In the genomic region with DNA sequence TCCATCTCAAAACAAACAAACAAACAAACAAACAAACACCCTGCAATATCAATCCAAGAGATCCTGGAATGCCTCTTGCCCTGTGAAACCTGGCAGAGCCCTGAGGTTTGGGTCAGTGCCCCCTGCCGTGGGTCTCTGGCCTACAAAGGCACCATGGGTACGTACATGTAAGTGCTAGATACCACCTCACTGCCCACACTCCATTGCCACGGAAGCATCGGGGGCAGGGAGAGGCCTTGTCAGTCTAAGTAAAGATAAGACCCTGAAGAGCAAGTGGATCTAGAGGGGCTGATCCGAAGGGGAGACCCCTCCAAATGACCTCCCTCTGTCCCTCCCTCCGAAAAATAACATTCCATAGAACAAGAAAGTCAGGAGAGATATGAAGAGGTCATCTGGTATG, we compare ENCODE assay signal across 1 cellular context.
TF ChIP-seq lines count a peak whose summit lies in the region.

No MANE protein-coding gene starts in this region.

TF ChIP-seq in K562, 482 proteins besides CTCF, POLR2A, EP300 and RAD21:
- TF ChIP-seq, protein P1, sequence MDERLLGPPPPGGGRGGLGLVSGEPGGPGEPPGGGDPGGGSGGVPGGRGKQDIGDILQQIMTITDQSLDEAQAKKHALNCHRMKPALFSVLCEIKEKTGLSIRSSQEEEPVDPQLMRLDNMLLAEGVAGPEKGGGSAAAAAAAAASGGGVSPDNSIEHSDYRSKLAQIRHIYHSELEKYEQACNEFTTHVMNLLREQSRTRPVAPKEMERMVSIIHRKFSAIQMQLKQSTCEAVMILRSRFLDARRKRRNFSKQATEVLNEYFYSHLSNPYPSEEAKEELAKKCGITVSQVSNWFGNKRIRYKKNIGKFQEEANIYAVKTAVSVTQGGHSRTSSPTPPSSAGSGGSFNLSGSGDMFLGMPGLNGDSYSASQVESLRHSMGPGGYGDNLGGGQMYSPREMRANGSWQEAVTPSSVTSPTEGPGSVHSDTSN (CRISPR knock-in tag; IDR thresholded peaks at IDR 0.05; ENCODE audit: low read depth): no peak
- TF ChIP-seq, protein P1 (tag; conservative IDR thresholded peaks at IDR 0.05; ENCODE audit: low read depth): no peak
- TF ChIP-seq, protein P2, sequence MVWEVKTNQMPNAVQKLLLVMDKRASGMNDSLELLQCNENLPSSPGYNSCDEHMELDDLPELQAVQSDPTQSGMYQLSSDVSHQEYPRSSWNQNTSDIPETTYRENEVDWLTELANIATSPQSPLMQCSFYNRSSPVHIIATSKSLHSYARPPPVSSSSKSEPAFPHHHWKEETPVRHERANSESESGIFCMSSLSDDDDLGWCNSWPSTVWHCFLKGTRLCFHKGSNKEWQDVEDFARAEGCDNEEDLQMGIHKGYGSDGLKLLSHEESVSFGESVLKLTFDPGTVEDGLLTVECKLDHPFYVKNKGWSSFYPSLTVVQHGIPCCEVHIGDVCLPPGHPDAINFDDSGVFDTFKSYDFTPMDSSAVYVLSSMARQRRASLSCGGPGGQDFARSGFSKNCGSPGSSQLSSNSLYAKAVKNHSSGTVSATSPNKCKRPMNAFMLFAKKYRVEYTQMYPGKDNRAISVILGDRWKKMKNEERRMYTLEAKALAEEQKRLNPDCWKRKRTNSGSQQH (CRISPR knock-in tag; IDR thresholded peaks at IDR 0.05): no peak
- TF ChIP-seq, protein P3, sequence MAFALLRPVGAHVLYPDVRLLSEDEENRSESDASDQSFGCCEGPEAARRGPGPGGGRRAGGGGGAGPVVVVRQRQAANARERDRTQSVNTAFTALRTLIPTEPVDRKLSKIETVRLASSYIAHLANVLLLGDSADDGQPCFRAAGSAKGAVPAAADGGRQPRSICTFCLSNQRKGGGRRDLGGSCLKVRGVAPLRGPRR (CRISPR knock-in tag; IDR thresholded peaks at IDR 0.05): no peak
- TF ChIP-seq MEIS2 (IDR thresholded peaks at IDR 0.05; ENCODE audit: partially characterized antibody) (no peak), FOXM1 (IDR thresholded peaks at IDR 0.05; ENCODE audit: low read depth) (no peak), FOXM1 (CRISPR knock-in tag; IDR thresholded peaks at IDR 0.05; ENCODE audit: low read depth) (no peak), HSF4 (CRISPR knock-in tag; IDR thresholded peaks at IDR 0.05; ENCODE audit: borderline replicate concordance) (no peak), ZNF668 (CRISPR knock-in tag; IDR thresholded peaks at IDR 0.05) (no peak), POLR2G (IDR thresholded peaks at IDR 0.05; ENCODE audit: low read depth, low read length) (no peak), CHCHD3 (CRISPR knock-in tag; IDR thresholded peaks at IDR 0.05) (no peak), PRPF4 (IDR thresholded peaks at IDR 0.05; ENCODE audit: insufficient read depth, low read depth, low read length, poor library complexity, severe bottlenecking) (no peak), POLR3G (IDR thresholded peaks at IDR 0.05; ENCODE audit: extremely low read depth, insufficient read length, insufficient replicate concordance) (no peak)
- TF ChIP-seq, protein P4, sequence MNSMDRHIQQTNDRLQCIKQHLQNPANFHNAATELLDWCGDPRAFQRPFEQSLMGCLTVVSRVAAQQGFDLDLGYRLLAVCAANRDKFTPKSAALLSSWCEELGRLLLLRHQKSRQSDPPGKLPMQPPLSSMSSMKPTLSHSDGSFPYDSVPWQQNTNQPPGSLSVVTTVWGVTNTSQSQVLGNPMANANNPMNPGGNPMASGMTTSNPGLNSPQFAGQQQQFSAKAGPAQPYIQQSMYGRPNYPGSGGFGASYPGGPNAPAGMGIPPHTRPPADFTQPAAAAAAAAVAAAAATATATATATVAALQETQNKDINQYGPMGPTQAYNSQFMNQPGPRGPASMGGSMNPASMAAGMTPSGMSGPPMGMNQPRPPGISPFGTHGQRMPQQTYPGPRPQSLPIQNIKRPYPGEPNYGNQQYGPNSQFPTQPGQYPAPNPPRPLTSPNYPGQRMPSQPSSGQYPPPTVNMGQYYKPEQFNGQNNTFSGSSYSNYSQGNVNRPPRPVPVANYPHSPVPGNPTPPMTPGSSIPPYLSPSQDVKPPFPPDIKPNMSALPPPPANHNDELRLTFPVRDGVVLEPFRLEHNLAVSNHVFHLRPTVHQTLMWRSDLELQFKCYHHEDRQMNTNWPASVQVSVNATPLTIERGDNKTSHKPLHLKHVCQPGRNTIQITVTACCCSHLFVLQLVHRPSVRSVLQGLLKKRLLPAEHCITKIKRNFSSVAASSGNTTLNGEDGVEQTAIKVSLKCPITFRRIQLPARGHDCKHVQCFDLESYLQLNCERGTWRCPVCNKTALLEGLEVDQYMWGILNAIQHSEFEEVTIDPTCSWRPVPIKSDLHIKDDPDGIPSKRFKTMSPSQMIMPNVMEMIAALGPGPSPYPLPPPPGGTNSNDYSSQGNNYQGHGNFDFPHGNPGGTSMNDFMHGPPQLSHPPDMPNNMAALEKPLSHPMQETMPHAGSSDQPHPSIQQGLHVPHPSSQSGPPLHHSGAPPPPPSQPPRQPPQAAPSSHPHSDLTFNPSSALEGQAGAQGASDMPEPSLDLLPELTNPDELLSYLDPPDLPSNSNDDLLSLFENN (IDR thresholded peaks at IDR 0.05; ENCODE audit: low read depth in 2 of 2, low read length in 2 of 2): no peak
- TF ChIP-seq, protein P5, sequence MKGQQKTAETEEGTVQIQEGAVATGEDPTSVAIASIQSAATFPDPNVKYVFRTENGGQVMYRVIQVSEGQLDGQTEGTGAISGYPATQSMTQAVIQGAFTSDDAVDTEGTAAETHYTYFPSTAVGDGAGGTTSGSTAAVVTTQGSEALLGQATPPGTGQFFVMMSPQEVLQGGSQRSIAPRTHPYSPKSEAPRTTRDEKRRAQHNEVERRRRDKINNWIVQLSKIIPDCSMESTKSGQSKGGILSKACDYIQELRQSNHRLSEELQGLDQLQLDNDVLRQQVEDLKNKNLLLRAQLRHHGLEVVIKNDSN (CRISPR knock-in tag; IDR thresholded peaks at IDR 0.05): no peak
- TF ChIP-seq, protein P6, sequence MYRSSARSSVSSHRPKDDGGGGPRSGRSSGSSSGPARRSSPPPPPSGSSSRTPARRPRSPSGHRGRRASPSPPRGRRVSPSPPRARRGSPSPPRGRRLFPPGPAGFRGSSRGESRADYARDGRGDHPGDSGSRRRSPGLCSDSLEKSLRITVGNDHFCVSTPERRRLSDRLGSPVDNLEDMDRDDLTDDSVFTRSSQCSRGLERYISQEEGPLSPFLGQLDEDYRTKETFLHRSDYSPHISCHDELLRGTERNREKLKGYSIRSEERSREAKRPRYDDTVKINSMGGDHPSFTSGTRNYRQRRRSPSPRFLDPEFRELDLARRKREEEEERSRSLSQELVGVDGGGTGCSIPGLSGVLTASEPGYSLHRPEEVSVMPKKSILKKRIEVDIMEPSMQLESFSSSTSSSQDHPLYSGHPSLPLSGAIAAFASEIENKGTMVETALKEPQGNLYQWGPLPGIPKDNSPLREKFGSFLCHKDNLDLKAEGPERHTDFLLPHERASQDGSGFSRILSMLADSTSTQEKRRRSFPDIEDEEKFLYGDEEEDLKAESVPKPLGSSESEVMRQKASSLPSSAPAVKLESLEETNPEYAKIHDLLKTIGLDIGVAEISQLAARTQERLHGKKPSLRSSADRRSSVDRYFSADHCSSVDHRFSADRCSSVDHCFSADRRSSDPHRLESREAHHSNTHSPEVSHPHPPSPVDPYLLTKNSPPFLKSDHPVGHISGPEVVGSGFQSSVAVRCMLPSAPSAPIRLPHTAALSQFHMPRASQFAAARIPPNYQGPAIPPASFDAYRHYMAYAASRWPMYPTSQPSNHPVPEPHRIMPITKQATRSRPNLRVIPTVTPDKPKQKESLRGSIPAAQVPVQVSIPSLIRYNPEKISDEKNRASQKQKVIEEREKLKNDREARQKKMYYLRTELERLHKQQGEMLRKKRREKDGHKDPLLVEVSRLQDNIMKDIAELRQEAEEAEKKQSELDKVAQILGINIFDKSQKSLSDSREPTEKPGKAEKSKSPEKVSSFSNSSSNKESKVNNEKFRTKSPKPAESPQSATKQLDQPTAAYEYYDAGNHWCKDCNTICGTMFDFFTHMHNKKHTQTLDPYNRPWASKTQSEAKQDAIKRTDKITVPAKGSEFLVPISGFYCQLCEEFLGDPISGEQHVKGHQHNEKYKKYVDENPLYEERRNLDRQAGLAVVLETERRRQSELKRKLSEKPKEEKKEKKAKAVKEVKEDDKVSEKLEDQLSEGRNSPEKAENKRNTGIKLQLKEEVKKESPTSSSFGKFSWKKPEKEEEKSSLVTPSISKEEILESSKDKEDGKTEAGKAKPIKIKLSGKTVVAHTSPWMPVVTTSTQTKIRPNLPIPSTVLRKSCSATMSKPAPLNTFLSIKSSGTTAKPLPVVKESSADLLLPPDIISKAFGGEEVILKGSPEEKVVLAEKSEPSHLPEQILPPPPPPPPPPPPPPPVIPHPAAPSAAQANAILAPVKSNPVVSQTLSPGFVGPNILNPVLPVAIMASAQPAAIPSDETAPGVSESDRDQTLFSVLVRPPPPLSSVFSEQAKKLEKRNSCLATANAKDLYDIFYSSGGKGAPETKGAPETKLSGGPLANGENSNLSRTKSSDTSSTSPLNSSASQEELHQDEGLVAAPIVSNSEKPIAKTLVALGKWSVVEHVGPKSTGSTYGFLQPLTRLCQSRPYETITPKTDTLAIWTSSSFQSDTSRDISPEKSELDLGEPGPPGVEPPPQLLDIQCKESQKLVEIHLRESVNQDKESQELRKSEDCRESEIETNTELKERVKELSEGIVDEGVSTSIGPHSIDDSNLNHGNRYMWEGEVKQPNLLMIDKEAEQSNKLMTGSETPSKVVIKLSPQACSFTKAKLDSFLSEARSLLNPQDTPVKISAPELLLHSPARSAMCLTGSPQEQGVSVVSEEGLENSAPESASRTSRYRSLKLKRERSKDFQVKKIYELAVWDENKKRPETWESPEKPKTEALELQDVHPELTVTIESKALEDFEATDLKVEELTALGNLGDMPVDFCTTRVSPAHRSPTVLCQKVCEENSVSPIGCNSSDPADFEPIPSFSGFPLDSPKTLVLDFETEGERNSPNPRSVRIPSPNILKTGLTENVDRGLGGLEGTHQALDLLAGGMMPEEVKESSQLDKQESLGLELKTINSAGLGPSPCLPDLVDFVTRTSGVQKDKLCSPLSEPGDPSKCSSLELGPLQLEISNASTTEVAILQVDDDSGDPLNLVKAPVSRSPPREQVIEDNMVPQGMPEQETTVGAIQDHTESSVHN (IDR thresholded peaks at IDR 0.05; ENCODE audit: borderline replicate concordance in 1 of 2, low read depth in 1 of 2): no peak
- TF ChIP-seq, protein P7, sequence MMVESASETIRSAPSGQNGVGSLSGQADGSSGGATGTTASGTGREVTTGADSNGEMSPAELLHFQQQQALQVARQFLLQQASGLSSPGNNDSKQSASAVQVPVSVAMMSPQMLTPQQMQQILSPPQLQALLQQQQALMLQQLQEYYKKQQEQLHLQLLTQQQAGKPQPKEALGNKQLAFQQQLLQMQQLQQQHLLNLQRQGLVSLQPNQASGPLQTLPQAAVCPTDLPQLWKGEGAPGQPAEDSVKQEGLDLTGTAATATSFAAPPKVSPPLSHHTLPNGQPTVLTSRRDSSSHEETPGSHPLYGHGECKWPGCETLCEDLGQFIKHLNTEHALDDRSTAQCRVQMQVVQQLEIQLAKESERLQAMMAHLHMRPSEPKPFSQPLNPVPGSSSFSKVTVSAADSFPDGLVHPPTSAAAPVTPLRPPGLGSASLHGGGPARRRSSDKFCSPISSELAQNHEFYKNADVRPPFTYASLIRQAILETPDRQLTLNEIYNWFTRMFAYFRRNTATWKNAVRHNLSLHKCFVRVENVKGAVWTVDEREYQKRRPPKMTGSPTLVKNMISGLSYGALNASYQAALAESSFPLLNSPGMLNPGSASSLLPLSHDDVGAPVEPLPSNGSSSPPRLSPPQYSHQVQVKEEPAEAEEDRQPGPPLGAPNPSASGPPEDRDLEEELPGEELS (CRISPR knock-in tag; IDR thresholded peaks at IDR 0.05; ENCODE audit: borderline replicate concordance): no peak
TF ChIP-seq in K562: peak in this region for 0.
